ENCODE assay signal across 27 cellular contexts in the genomic region with DNA sequence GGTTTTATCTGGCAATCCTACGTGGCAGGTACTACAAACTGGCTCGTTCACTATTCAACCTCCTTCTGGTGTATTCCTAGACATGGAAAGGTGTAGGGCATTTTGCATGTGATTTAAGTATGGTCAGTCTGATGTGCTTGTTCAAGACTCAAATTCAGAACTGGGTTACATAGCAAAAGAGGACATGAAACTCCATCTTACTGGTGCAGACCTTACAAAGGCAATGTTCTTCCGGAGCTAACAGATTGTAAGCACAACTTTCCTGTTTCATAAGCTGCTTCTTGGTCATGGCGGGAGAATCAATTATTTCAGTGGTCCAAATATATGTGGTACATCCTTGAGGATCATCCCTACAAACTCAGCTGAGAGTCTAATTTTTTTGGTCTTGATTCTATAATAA.
"Had no signal": no experiment of that assay in that cellular context is flagged by ENCODE, and none has a peak within 500 bp of the region (broad histone marks: within the 10 kb centered on the region; RNA-seq: fewer than 3 reads in every experiment).

No MANE protein-coding gene starts in this region.

- H3K9me3 ChIP-seq: gastrocnemius medialis, thoracic aorta had no signal

- H3K27ac ChIP-seq: gastrocnemius medialis, thoracic aorta had no signal

- ATAC-seq: activated naive CD8-positive, alpha-beta T cell treated with anti-CD3 and anti-CD28 coated beads, Interleukin-2, amount 50 U/mL, for 24 hours; activated T-helper 17 cell treated with anti-CD3 and anti-CD28 coated beads, Interleukin-2, amount 50 U/mL, for 72 hours; effector memory CD8-positive, alpha-beta T cell; gastrocnemius medialis; left ventricle myocardium superior; right cardiac atrium; stimulated activated effector memory CD8-positive, alpha-beta T cell treated with anti-CD3 and anti-CD28 coated beads, Interleukin-12 subunit alpha, Interleukin-12 subunit beta, amount 100 ng/mL, for 72 hours; WTC11 had no signal

- DNase-seq: activated CD4-positive, alpha-beta memory T cell treated with anti-CD3 and anti-CD28 coated beads, Interleukin-2, amount 10 ng/mL, durations not matched to agents 7 days and 5 days; activated CD4-positive, alpha-beta T cell treated with anti-CD3 and anti-CD28 coated beads for 1 hour; activated CD4-positive, alpha-beta T cell treated with anti-CD3 and anti-CD28 coated beads, Interleukin-2, amount 10 ng/mL, durations not matched to agents 7 days and 5 days; activated CD8-positive, alpha-beta memory T cell treated with anti-CD3 and anti-CD28 coated beads, Interleukin-2, amount 50 U/mL, for 48 hours; activated gamma-delta T cell treated with Interleukin-2 at 50 U/mL for 16 hours; activated naive CD8-positive, alpha-beta T cell treated with anti-CD3 and anti-CD28 coated beads, Interleukin-2, amount 50 U/mL, for 24 hours; activated T-cell treated with anti-CD3 and anti-CD28 coated beads, Interleukin-2, amount 50 U/mL, for 24 hours; amygdala; caudate nucleus; cortex of kidney; effector memory CD8-positive, alpha-beta T cell; erythroblast; gastrocnemius medialis; glutamatergic neuron; left ventricle myocardium superior; posterior cingulate gyrus; right cardiac atrium; stimulated activated CD4-positive, alpha-beta T cell treated with anti-CD3 and anti-CD28 coated beads, Interleukin-2, amount 100 ng/mL, for 48 hours; T1000; trophoblast cell had no signal

- H3K36me3 Mint-ChIP-seq: activated naive CD4-positive, alpha-beta T cell treated with anti-CD3 and anti-CD28 coated beads, Interleukin-2, amount 50 U/mL, for 24 hours; stimulated activated effector memory CD8-positive, alpha-beta T cell treated with anti-CD3 and anti-CD28 coated beads, Interleukin-12 subunit alpha, Interleukin-12 subunit beta, amount 100 ng/mL, for 72 hours; WTC11 had no signal

- H3K4me1 Mint-ChIP-seq: activated CD4-positive, alpha-beta memory T cell treated with anti-CD3 and anti-CD28 coated beads, Interleukin-2, amount 10 ng/mL, durations not matched to agents 7 days and 5 days; activated CD4-positive, alpha-beta T cell treated with anti-CD3 and anti-CD28 coated beads, Interleukin-2, amount 10 ng/mL, durations not matched to agents 7 days and 5 days; activated naive CD4-positive, alpha-beta T cell treated with anti-CD3 and anti-CD28 coated beads, Interleukin-2, amount 50 U/mL, for 24 hours; activated naive CD8-positive, alpha-beta T cell treated with anti-CD3 and anti-CD28 coated beads, Interleukin-2, amount 50 U/mL, for 24 hours; activated T-helper 17 cell treated with anti-CD3 and anti-CD28 coated beads, Interleukin-2, amount 50 U/mL, for 72 hours; stimulated activated effector memory CD8-positive, alpha-beta T cell treated with anti-CD3 and anti-CD28 coated beads, Interleukin-12 subunit alpha, Interleukin-12 subunit beta, amount 100 ng/mL, for 72 hours had no signal

- H3K4me1 ChIP-seq: gastrocnemius medialis had no signal

- H3K9me3 Mint-ChIP-seq: activated CD4-positive, alpha-beta memory T cell treated with anti-CD3 and anti-CD28 coated beads, Interleukin-2, amount 10 ng/mL, durations not matched to agents 7 days and 5 days; activated CD4-positive, alpha-beta T cell treated with anti-CD3 and anti-CD28 coated beads, Interleukin-2, amount 10 ng/mL, durations not matched to agents 7 days and 5 days; activated naive CD4-positive, alpha-beta T cell treated with anti-CD3 and anti-CD28 coated beads, Interleukin-2, amount 50 U/mL, for 24 hours; activated naive CD8-positive, alpha-beta T cell treated with anti-CD3 and anti-CD28 coated beads, Interleukin-2, amount 50 U/mL, for 24 hours; activated T-cell treated with anti-CD3 and anti-CD28 coated beads, Interleukin-2, amount 50 U/mL, for 24 hours; activated T-helper 17 cell treated with anti-CD3 and anti-CD28 coated beads, Interleukin-2, amount 50 U/mL, for 72 hours; effector memory CD8-positive, alpha-beta T cell; nephron; stimulated activated naive CD8-positive, alpha-beta T cell treated with anti-CD3 and anti-CD28 coated beads, Interleukin-15, Interleukin-2, amounts not matched to agents 100 ng/mL and 50 ng/mL, for 24 hours had no signal

- H3K27ac Mint-ChIP-seq: activated CD4-positive, alpha-beta memory T cell treated with anti-CD3 and anti-CD28 coated beads, Interleukin-2, amount 10 ng/mL, durations not matched to agents 7 days and 5 days; activated CD4-positive, alpha-beta T cell treated with anti-CD3 and anti-CD28 coated beads, Interleukin-2, amount 10 ng/mL, durations not matched to agents 7 days and 5 days; activated naive CD4-positive, alpha-beta T cell treated with anti-CD3 and anti-CD28 coated beads, Interleukin-2, amount 50 U/mL, for 24 hours; activated naive CD8-positive, alpha-beta T cell treated with anti-CD3 and anti-CD28 coated beads, Interleukin-2, amount 50 U/mL, for 24 hours; activated T-cell treated with anti-CD3 and anti-CD28 coated beads, Interleukin-2, amount 50 U/mL, for 24 hours; activated T-helper 17 cell treated with anti-CD3 and anti-CD28 coated beads, Interleukin-2, amount 50 U/mL, for 72 hours; effector memory CD8-positive, alpha-beta T cell; stimulated activated effector memory CD8-positive, alpha-beta T cell treated with anti-CD3 and anti-CD28 coated beads, Interleukin-12 subunit alpha, Interleukin-12 subunit beta, amount 100 ng/mL, for 72 hours; stimulated activated naive CD8-positive, alpha-beta T cell treated with anti-CD3 and anti-CD28 coated beads, Interleukin-15, Interleukin-2, amounts not matched to agents 100 ng/mL and 50 ng/mL, for 24 hours; WTC11 had no signal

- H3K36me3 ChIP-seq: gastrocnemius medialis, thoracic aorta had no signal

- H3K27me3 ChIP-seq: gastrocnemius medialis had no signal

- H3K4me3 ChIP-seq: gastrocnemius medialis, thoracic aorta had no signal

- H3K4me3 Mint-ChIP-seq: activated CD4-positive, alpha-beta memory T cell treated with anti-CD3 and anti-CD28 coated beads, Interleukin-2, amount 10 ng/mL, durations not matched to agents 7 days and 5 days; activated CD4-positive, alpha-beta T cell treated with anti-CD3 and anti-CD28 coated beads, Interleukin-2, amount 10 ng/mL, durations not matched to agents 7 days and 5 days; activated naive CD4-positive, alpha-beta T cell treated with anti-CD3 and anti-CD28 coated beads, Interleukin-2, amount 50 U/mL, for 24 hours; activated naive CD8-positive, alpha-beta T cell treated with anti-CD3 and anti-CD28 coated beads, Interleukin-2, amount 50 U/mL, for 24 hours; activated T-cell treated with anti-CD3 and anti-CD28 coated beads, Interleukin-2, amount 50 U/mL, for 24 hours; activated T-helper 17 cell treated with anti-CD3 and anti-CD28 coated beads, Interleukin-2, amount 50 U/mL, for 72 hours; effector memory CD8-positive, alpha-beta T cell; nephron; stimulated activated effector memory CD8-positive, alpha-beta T cell treated with anti-CD3 and anti-CD28 coated beads, Interleukin-12 subunit alpha, Interleukin-12 subunit beta, amount 100 ng/mL, for 72 hours; stimulated activated naive CD8-positive, alpha-beta T cell treated with anti-CD3 and anti-CD28 coated beads, Interleukin-15, Interleukin-2, amounts not matched to agents 100 ng/mL and 50 ng/mL, for 24 hours; WTC11 had no signal
